8 cellular contexts compared by ENCODE assay signal in the genomic region with DNA sequence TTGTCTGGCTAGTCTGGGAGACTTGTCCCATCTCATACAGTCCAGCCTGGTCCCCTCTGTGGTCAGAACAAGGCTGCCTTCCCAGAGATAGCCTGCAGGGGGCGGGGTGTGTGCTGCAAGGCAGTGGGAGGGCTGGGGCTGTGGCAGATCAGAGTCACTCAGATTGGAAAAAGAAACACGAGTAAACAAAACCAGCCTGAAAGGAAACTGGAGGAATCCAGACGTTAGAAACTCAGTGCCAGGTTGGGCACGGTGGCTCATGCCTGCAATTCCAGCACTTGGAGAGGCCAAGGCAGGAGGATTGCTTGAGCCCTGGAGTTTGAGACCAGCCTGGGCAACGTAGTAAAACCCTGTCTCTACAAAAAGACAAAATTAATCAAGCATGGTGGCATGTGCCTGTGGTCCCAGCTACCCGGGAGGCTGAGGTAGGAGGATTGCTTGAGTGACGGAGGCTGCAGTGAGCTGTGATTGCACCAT. TPM values are rescaled to one million over a fixed set of nuclear protein-coding genes. Genes with fewer than 3 reads are reported as not detected.
A peak's percentile ranks its signal among the peaks of the same experiment; 100 is the strongest.
DNase-seq lines count a peak whose midpoint lies in the region; ATAC-seq and TF ChIP-seq lines count a peak whose summit lies in the region.

No MANE protein-coding gene starts in this region.

- peak; percentile 72 for ATAC-seq in activated naive CD8-positive, alpha-beta T cell treated with anti-CD3 and anti-CD28 coated beads, Interleukin-2, amount 50 U/mL, for 24 hours
- ATAC-seq in heart left ventricle (peak; percentile 60 to 71 (median 66)), GM19467 (IDR thresholded peaks at IDR 0.05; ENCODE audit: unreplicated experiment) (no peak), GM21526 (IDR thresholded peaks at IDR 0.05; ENCODE audit: low FRiP score, unreplicated experiment) (no peak)

- no peaks in the 10 kb centered on the region for H4K20me1 ChIP-seq in SU-DHL-6 (ENCODE audit: low read depth, low read length)

- H3K9me3 Mint-ChIP-seq in activated naive CD8-positive, alpha-beta T cell treated with anti-CD3 and anti-CD28 coated beads, Interleukin-2, amount 50 U/mL, for 24 hours, result no peaks in the 10 kb centered on the region

- H3K4me3 ChIP-seq in GM06990 (replicated peaks; ENCODE audit: low read depth, low read length), result no peak overlapping the region
- H3K4me3 ChIP-seq in SU-DHL-6 (ENCODE audit: insufficient read depth, low read length, poor library complexity, severe bottlenecking), result no peak overlapping the region
- no peak overlapping the region for H3K4me3 ChIP-seq in heart left ventricle

- H2AFZ ChIP-seq in SU-DHL-6 (ENCODE audit: low read depth, low read length, severe bottlenecking), result no peak overlapping the region

- no peaks in the 10 kb centered on the region; the same call in 1 of the 2 replicates for H3K27me3 ChIP-seq in GM06990 (replicated peaks; ENCODE audit: control insufficient read depth, insufficient read depth, low read length)
- no peaks in the 10 kb centered on the region for H3K27me3 ChIP-seq in SU-DHL-6 (ENCODE audit: low read length)
- H3K27me3 ChIP-seq in heart left ventricle, result no peaks in the 10 kb centered on the region

- peaks cover 0 to 37% (median 27%) of the 10 kb centered on the region in 12 donors for H3K4me1 ChIP-seq in heart left ventricle

- intact Hi-C loops in heart left ventricle (cut with DNase I), result loop anchor here in 6 of 10 donors (2.0 to 10.0 kb wide), 6 partner anchors 54 to 386 kb away; a partner anchor contains a TSS

- H3K4me2 ChIP-seq in SU-DHL-6 (ENCODE audit: low read depth, low read length, poor library complexity, severe bottlenecking), result no peak overlapping the region

- H3K36me3 ChIP-seq in GM06990 (ENCODE audit: control insufficient read depth, insufficient read depth, low read length) (peaks cover 12% of the 10 kb centered on the region; the same call in 1 of the 2 replicates), SU-DHL-6 (ENCODE audit: low read length) (no peaks in the 10 kb centered on the region), heart left ventricle (peaks cover 0 to 19% (median 15%) of the 10 kb centered on the region in 9 donors)

- no peak for TF ChIP-seq POLR2A in heart left ventricle (IDR thresholded peaks at IDR 0.05)

- no peak overlapping the region for H3K9ac ChIP-seq in SU-DHL-6 (ENCODE audit: low read length)

- DNase-seq in GM06990 (ENCODE audit: extremely low read depth, insufficient read length) (peak; percentile 36), LoVo (ENCODE audit: low spot score) (peak; percentile 54), heart left ventricle (peak; percentile 68 to 85 (median 80)), renal cortical epithelial cell (ENCODE audit: low read depth) (peak; percentile 80)
- peak; percentile 81 for DNase-seq in activated naive CD8-positive, alpha-beta T cell treated with anti-CD3 and anti-CD28 coated beads, Interleukin-2, amount 50 U/mL, for 24 hours

- H3K36me3 Mint-ChIP-seq in activated naive CD8-positive, alpha-beta T cell treated with anti-CD3 and anti-CD28 coated beads, Interleukin-2, amount 50 U/mL, for 24 hours (ENCODE audit: low read depth), result peaks cover 5% of the 10 kb centered on the region

- no peaks in the 10 kb centered on the region for H3F3A ChIP-seq in SU-DHL-6 (ENCODE audit: insufficient read depth)

- no peaks in the 10 kb centered on the region for H3K79me2 ChIP-seq in SU-DHL-6 (ENCODE audit: insufficient read depth, low read length)

- H3K27ac Mint-ChIP-seq in activated naive CD8-positive, alpha-beta T cell treated with anti-CD3 and anti-CD28 coated beads, Interleukin-2, amount 50 U/mL, for 24 hours, result no peak overlapping the region

- no peaks in the 10 kb centered on the region for H3K4me1 Mint-ChIP-seq in activated naive CD8-positive, alpha-beta T cell treated with anti-CD3 and anti-CD28 coated beads, Interleukin-2, amount 50 U/mL, for 24 hours

- H3K27me3 Mint-ChIP-seq in activated naive CD8-positive, alpha-beta T cell treated with anti-CD3 and anti-CD28 coated beads, Interleukin-2, amount 50 U/mL, for 24 hours, result peaks cover 9% of the 10 kb centered on the region

- 34 to 38% (median 34%) methylated on average over 7 of the region's 7 CpGs for WGBS in heart left ventricle, 4 donors

- H3K4me3 Mint-ChIP-seq in activated naive CD8-positive, alpha-beta T cell treated with anti-CD3 and anti-CD28 coated beads, Interleukin-2, amount 50 U/mL, for 24 hours, result no peak overlapping the region

- no peak overlapping the region for H3K27ac ChIP-seq in SU-DHL-6 (ENCODE audit: low read depth, low read length)
- H3K27ac ChIP-seq in heart left ventricle, result no peak overlapping the region

- no peaks in the 10 kb centered on the region for H3K9me2 ChIP-seq in SU-DHL-6 (replicated peaks; ENCODE audit: insufficient read depth, low read length)

- peak; percentile 97 for TF ChIP-seq CTCF in GM06990 (IDR thresholded peaks at IDR 0.05; ENCODE audit: insufficient read depth, low read length, poor library complexity, severe bottlenecking)
- peak; percentile 97 for TF ChIP-seq CTCF in SU-DHL-6 (IDR thresholded peaks at IDR 0.05; ENCODE audit: insufficient read depth, low read length, poor library complexity, severe bottlenecking)
- TF ChIP-seq CTCF in heart left ventricle (IDR thresholded peaks at IDR 0.05), result peak; percentile 70 to 89 (median 81)

- H3K9me3 ChIP-seq in SU-DHL-6 (ENCODE audit: insufficient read depth, low read length) (no peaks in the 10 kb centered on the region), heart left ventricle (peaks cover 0 to 5% (median 0%) of the 10 kb centered on the region in 12 donors)

RNA-seq across cellular contexts. Expression of a gene that starts 20.2 kb away (rescaled TPM):
- total RNA-seq in heart left ventricle (10 to 100 TPM; 21.2 to 41.5 (median 25.7) TPM), renal cortical epithelial cell (50.2 and 52.4 TPM in 2 replicates)
- 10 to 100 TPM; 29.9 to 51.3 TPM for polyA plus RNA-seq in heart left ventricle

RNA-seq across cellular contexts. Expression of a gene that starts 22.0 kb away (rescaled TPM):
- total RNA-seq in heart left ventricle, result 10 to 100 TPM; 11.7 to 72.4 (median 30.8) TPM
- 10 to 100 TPM; 16.9 to 59.2 TPM for polyA plus RNA-seq in heart left ventricle
- total RNA-seq in renal cortical epithelial cell, result 2.9 and 3.0 TPM in 2 replicates

RNA-seq across cellular contexts. Expression of a gene that starts 35.1 kb away (rescaled TPM):
- total RNA-seq in heart left ventricle (not detected), renal cortical epithelial cell (not detected in 2 replicates)
- not detected for polyA plus RNA-seq in heart left ventricle

RNA-seq across cellular contexts. Expression of a gene that starts 57.2 kb away (rescaled TPM):
- 100 to 1,000 TPM in 8 of 9 donors, 10 to 100 TPM in 1; 88.5 to 298 (median 195) TPM for total RNA-seq in heart left ventricle
- polyA plus RNA-seq in heart left ventricle, result 100 to 1,000 TPM; 123 to 496 TPM
- 10.5 and 40.5 TPM in 2 replicates for total RNA-seq in renal cortical epithelial cell

Comparison
In these comparisons a context has a peak if more than half of its experiments do, and no peak if none do; other contexts are left out.
1. ATAC-seq: peak in activated naive CD8-positive, alpha-beta T cell treated with anti-CD3 and anti-CD28 coated beads, Interleukin-2, amount 50 U/mL, for 24 hours (single experiment) and heart left ventricle (4 of 4); none in GM19467 (single experiment) and GM21526 (single experiment).
2. Peak in every context shown above with its lines, with median percentiles within 50 percentile points of each other: DNase-seq and CTCF ChIP-seq.